ENCODE assay signal across 23 cellular contexts in the genomic region with DNA sequence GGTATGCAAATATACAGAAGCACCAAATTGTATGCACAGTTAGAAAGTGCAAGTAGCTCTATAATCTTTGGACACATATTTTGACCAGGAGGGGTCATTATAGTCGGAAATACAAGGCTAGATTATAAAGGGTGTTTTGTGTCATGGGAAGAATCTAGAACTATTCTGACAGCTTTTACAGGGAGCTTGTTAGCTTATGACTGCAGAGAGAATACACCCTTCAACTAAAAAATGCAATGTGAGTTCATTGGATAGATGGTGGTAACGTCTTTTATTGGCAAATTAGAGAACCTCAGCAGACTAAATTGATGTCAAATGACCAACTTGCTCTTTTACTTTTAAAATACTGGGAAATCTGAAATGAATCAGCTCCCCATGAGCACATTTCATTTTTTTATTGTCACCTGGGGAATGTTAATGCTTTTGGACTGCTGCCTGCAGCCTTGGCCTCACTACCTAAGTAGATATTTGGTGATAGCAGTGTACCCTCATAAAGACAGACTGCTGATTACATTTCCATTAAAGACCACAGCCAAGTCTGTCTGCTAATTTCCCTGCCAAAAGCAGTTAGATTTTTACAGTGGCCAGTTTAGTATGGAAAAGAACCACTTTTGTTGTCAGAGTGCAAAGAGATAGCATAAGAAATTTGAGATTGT.
"Had no signal": no experiment of that assay in that cellular context is flagged by ENCODE, and none has a peak within 500 bp of the region (broad histone marks: within the 10 kb centered on the region; RNA-seq: fewer than 3 reads in every experiment).

No MANE protein-coding gene starts in this region.

- H3K27ac Mint-ChIP-seq: activated CD8-positive, alpha-beta T cell treated with anti-CD3 and anti-CD28 coated beads for 36 hours; activated T-helper 17 cell treated with anti-CD3 and anti-CD28 coated beads, Interleukin-2, amount 50 U/mL, for 72 hours; natural killer cell; neural progenitor cell; WTC11 had no signal

- H3K4me3 ChIP-seq: esophagus squamous epithelium, left lung, lower lobe of right lung, neural progenitor cell, tibial nerve had no signal

- H3K4me1 Mint-ChIP-seq: neural progenitor cell, WTC11 had no signal

- H3K27me3 Mint-ChIP-seq: activated CD8-positive, alpha-beta T cell treated with anti-CD3 and anti-CD28 coated beads for 36 hours; activated T-helper 17 cell treated with anti-CD3 and anti-CD28 coated beads, Interleukin-2, amount 50 U/mL, for 72 hours had no signal

- H3K27ac ChIP-seq: epithelial cell of prostate, esophagus squamous epithelium, left lung, lower lobe of right lung, neural progenitor cell, parathyroid adenoma, tibial nerve had no signal

- H3K4me3 Mint-ChIP-seq: activated CD8-positive, alpha-beta T cell treated with anti-CD3 and anti-CD28 coated beads for 36 hours; natural killer cell; neural progenitor cell; WTC11 had no signal

- H3K36me3 ChIP-seq: esophagus squamous epithelium, left lung, lower lobe of right lung, tibial nerve had no signal

- H3K27me3 ChIP-seq: esophagus squamous epithelium, left lung, neural progenitor cell, tibial nerve had no signal

- DNase-seq: activated CD4-positive, alpha-beta T cell treated with anti-CD3 and anti-CD28 coated beads, Interleukin-2, amount 50 U/mL, for 1 hour; activated CD8-positive, alpha-beta T cell treated with anti-CD3 and anti-CD28 coated beads for 36 hours; activated gamma-delta T cell treated with Interleukin-2 at 50 U/mL for 16 hours; activated naive CD4-positive, alpha-beta T cell treated with anti-CD3 and anti-CD28 coated beads, Interleukin-2, amount 50 U/mL, for 16 hours; activated T-cell treated with anti-CD3 and anti-CD28 coated beads, Interleukin-2, amount 50 U/mL, for 4 hours; amygdala; dermis blood vessel endothelial cell; effector CD4-positive, alpha-beta T cell; esophagus squamous epithelium; left lung; lower lobe of right lung; mesenchymal stem cell; natural killer cell; occipital lobe; stimulated activated CD4-positive, alpha-beta T cell treated with anti-CD3 and anti-CD28 coated beads, Interleukin-15, amount 100 ng/mL, for 24 hours; stimulated activated CD4-positive, alpha-beta T cell treated with anti-CD3 and anti-CD28 coated beads, Interleukin-2, amount 100 ng/mL, for 24 hours; stimulated activated naive CD4-positive, alpha-beta T cell had no signal

- H3K4me1 ChIP-seq: esophagus squamous epithelium, left lung, lower lobe of right lung, neural progenitor cell, parathyroid adenoma, tibial nerve had no signal
